ENCODE assay signal across 6 cellular contexts in the genomic region with DNA sequence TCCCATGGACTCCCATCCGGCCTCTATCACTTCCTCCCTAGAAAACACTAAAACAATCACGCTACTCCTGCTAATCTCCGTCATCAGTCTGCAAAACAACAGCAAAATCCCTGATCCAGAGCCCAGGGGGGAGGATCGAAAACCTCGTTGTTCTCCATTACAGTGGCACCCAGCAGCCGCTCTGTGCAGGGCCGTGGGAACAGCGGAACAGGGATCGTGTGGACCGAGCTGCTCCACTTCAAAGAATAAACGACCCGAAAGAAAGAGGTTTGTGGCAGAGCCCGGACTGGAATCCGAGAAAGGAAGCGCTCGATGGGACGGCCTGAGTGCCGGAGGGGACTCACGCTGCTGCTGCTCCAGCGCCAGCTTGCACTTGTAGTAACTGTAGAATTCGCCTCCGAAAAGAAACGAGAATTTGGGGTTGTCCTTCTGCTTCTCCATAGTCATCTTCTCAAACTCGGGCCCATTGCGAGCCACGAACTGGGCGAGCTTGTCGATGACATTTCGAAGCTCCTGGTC. TPM values are rescaled to one million over a fixed set of nuclear protein-coding genes. Genes with fewer than 3 reads are reported as not detected.
DNase-seq lines count a peak whose midpoint lies in the region; ATAC-seq and TF ChIP-seq lines count a peak whose summit lies in the region.

No MANE protein-coding gene starts in this region.

- TF ChIP-seq CTCF in BE2C (IDR thresholded peaks at IDR 0.05; ENCODE audit: low read depth, low read length) (no peak), brain (conservative IDR thresholded peaks at IDR 0.05) (no peak), neural cell (IDR thresholded peaks at IDR 0.05; ENCODE audit: poor library complexity, severe bottlenecking) (no peak)

- H3K9me2 ChIP-seq in neural cell (ENCODE audit: insufficient read depth, low read length): no peaks in the 10 kb centered on the region

- peaks cover 2% of the 10 kb centered on the region; the same call in 1 of the 2 replicates for H3K4me1 ChIP-seq in BE2C

- H3K36me3 Mint-ChIP-seq in brain: peaks cover 51% of the 10 kb centered on the region

- ATAC-seq in HG03108 (IDR thresholded peaks at IDR 0.05; ENCODE audit: unreplicated experiment): peak; percentile 2

- H3K79me2 ChIP-seq in neural cell (replicated peaks; ENCODE audit: insufficient read depth, low read length): peaks cover 47% of the 10 kb centered on the region

- H3K4me2 ChIP-seq in neural cell (ENCODE audit: low read length): peak overlapping the region; percentile 94

- DNase-seq in BE2C (no peak), SW480 (ENCODE audit: low spot score) (no peak), AML-193 (lab: John Stamatoyannopoulos, UW) (no peak)

- no peaks in the 10 kb centered on the region for H3K9me3 Mint-ChIP-seq in brain

- H3K4me3 Mint-ChIP-seq in brain: peak overlapping the region; percentile 89 to 99 (median 90)

- no peak for TF ChIP-seq EP300 in neural cell (conservative IDR thresholded peaks at IDR 0.05; ENCODE audit: poor library complexity, severe bottlenecking)

- H4K20me1 ChIP-seq in neural cell (ENCODE audit: insufficient read depth): peaks cover 2% of the 10 kb centered on the region

- H3K27me3 ChIP-seq in BE2C: no peaks in the 10 kb centered on the region
- H3K27me3 ChIP-seq in neural cell (ENCODE audit: insufficient read depth, low read depth, low read length): no peaks in the 10 kb centered on the region

- H3K9me3 ChIP-seq in BE2C: no peaks in the 10 kb centered on the region
- no peaks in the 10 kb centered on the region for H3K9me3 ChIP-seq in neural cell (ENCODE audit: low read length)

- H3K27me3 Mint-ChIP-seq in brain: peaks cover 3% of the 10 kb centered on the region

- H3K4me3 ChIP-seq in BE2C (ENCODE audit: low read depth, low read length) (peak overlapping the region; percentile 96), neural cell (ENCODE audit: low read length) (peak overlapping the region; percentile 77)

- H3K27ac Mint-ChIP-seq in brain: peak overlapping the region in 4 of 5 experiments; percentile 85 to 96 (median 90)

- peak overlapping the region; percentile 47 for H2AFZ ChIP-seq in neural cell (ENCODE audit: low read depth, low read length)

- TF ChIP-seq RAD21 in neural cell (conservative IDR thresholded peaks at IDR 0.05): no peak

- peaks cover 47% of the 10 kb centered on the region for H3K36me3 ChIP-seq in BE2C
- no peaks in the 10 kb centered on the region for H3K36me3 ChIP-seq in neural cell (ENCODE audit: insufficient read depth, low read length)

- H3K9ac ChIP-seq in neural cell (ENCODE audit: low read length): peak overlapping the region; percentile 87

- no peaks in the 10 kb centered on the region for H3F3A ChIP-seq in neural cell (ENCODE audit: insufficient read depth, low read length, poor library complexity, severe bottlenecking)

- peak overlapping the region; percentile 71 for H3K27ac ChIP-seq in neural cell (ENCODE audit: low read length)

- H3K4me1 Mint-ChIP-seq in brain: peaks cover 50% of the 10 kb centered on the region

TF ChIP-seq in neural cell, 6 proteins besides CTCF, POLR2A, EP300 and RAD21:
- peak; percentile 38 for TF ChIP-seq SMC3 (conservative IDR thresholded peaks at IDR 0.05; ENCODE audit: poor library complexity)
- no peak for TF ChIP-seq EZH2 (IDR thresholded peaks at IDR 0.05; ENCODE audit: borderline replicate concordance, insufficient read depth, low read length, poor library complexity, severe bottlenecking)

RNA-seq across cellular contexts. Expression of a gene that starts 0.7 kb away (rescaled TPM):
- polyA plus RNA-seq in BE2C (2012; ENCODE audit: insufficient read depth, insufficient read length, low read depth): 178 TPM
- polyA plus RNA-seq in brain (ENCODE audit: insufficient read depth, low read depth, low replicate concordance) (32.9 TPM), neural cell (5.4 and 8.6 TPM in 2 replicates)
- 12.7 and 15.8 TPM in 2 replicates for polyA minus RNA-seq in neural cell

RNA-seq across cellular contexts. Expression of a gene that starts 30.6 kb away (rescaled TPM):
- polyA plus RNA-seq in BE2C (2012; ENCODE audit: insufficient read depth, insufficient read length, low read depth): 103 TPM
- 25.9 TPM for polyA plus RNA-seq in brain (ENCODE audit: insufficient read depth, low read depth, low replicate concordance)
- 16.6 and 23.9 TPM in 2 replicates for polyA plus RNA-seq in neural cell
- polyA minus RNA-seq in neural cell: 27.2 and 38.7 TPM in 2 replicates

RNA-seq across cellular contexts. Expression of a gene that starts 45.4 kb away (rescaled TPM):
- polyA plus RNA-seq in BE2C (2012; ENCODE audit: insufficient read depth, insufficient read length, low read depth): 13.8 TPM
- polyA plus RNA-seq in brain (ENCODE audit: insufficient read depth, low read depth, low replicate concordance): 3.2 TPM
- polyA plus RNA-seq in neural cell: 9.9 and 14.5 TPM in 2 replicates
- 10.7 and 12.0 TPM in 2 replicates for polyA minus RNA-seq in neural cell

RNA-seq across cellular contexts. Expression of a gene that starts 45.6 kb away (rescaled TPM):
- polyA plus RNA-seq in BE2C (2012; ENCODE audit: insufficient read depth, insufficient read length, low read depth): not detected
- not detected for polyA plus RNA-seq in brain (ENCODE audit: insufficient read depth, low read depth, low replicate concordance)
- polyA plus RNA-seq in neural cell: not detected in 2 replicates
- polyA minus RNA-seq in neural cell: not detected in 2 replicates
